In genomic region chr3:102224171-102224570, GRCh38 we compare ENCODE assay signal across 8 cellular contexts.
A peak's percentile ranks its signal among the peaks of the same experiment; 100 is the strongest.
DNase-seq lines count a peak whose midpoint lies in the region; ATAC-seq and TF ChIP-seq lines count a peak whose summit lies in the region.

No MANE protein-coding gene starts in this region.

- TF ChIP-seq CTCF in fibroblast of mammary gland (conservative IDR thresholded peaks at IDR 0.05; ENCODE audit: control insufficient read depth, insufficient read depth, low read depth, low read length) (peak; percentile 32), testis (IDR thresholded peaks at IDR 0.05) (peak in 2 of 3 experiments; percentile 11 to 13)

- no peak overlapping the region for H2BK15ac ChIP-seq in neuronal stem cell (ENCODE audit: low read length)

- no peak for TF ChIP-seq POLR2A in testis (IDR thresholded peaks at IDR 0.05)

- no peak overlapping the region for H3K9ac ChIP-seq in neuronal stem cell (ENCODE audit: low read depth, low read length, poor library complexity)

- H3K36me3 ChIP-seq in testis (ENCODE audit: low read depth, missing control alignments) (no peaks in the 10 kb centered on the region), neuronal stem cell (replicated peaks in 1 of 2; ENCODE audit: control insufficient read depth in 2 of 2, insufficient read depth in 2 of 2, low read length in 2 of 2) (no peaks in the 10 kb centered on the region)

- H3K4me3 ChIP-seq in fibroblast of mammary gland (ENCODE audit: control insufficient read depth, low read depth, low read length), result no peak overlapping the region
- no peak overlapping the region for H3K4me3 ChIP-seq in testis
- no peak overlapping the region for H3K4me3 ChIP-seq in neuronal stem cell (ENCODE audit: low read length in 2 of 2)

- intact Hi-C loops in testis (cut with DNase I; ENCODE audit: low total_unique reads), result loop anchor here (10.0 kb wide), 2 partner anchors 409 to 519 kb away; no protein-coding TSS in a partner anchor

- H3K79me1 ChIP-seq in neuronal stem cell (ENCODE audit: low read depth, low read length), result no peaks in the 10 kb centered on the region

- peaks cover 3% of the 10 kb centered on the region for H3K9me3 Mint-ChIP-seq in activated naive CD8-positive, alpha-beta T cell treated with anti-CD3 and anti-CD28 coated beads, Interleukin-2, amount 10 ng/mL, durations not matched to agents 7 days and 5 days
- peaks cover 4% of the 10 kb centered on the region for H3K9me3 Mint-ChIP-seq in activated naive CD8-positive, alpha-beta T cell treated with anti-CD3 and anti-CD28 coated beads for 36 hours

- no peak overlapping the region for H3K14ac ChIP-seq in neuronal stem cell (ENCODE audit: low read length)

- DNase-seq in activated naive CD8-positive, alpha-beta T cell treated with anti-CD3 and anti-CD28 coated beads, Interleukin-2, amount 10 ng/mL, durations not matched to agents 7 days and 5 days, result no peak
- DNase-seq in activated naive CD8-positive, alpha-beta T cell treated with anti-CD3 and anti-CD28 coated beads for 36 hours, result no peak
- DNase-seq in NOMO-1 treated with DMSO at 0.1 percent for 48 hours (lab: John Stamatoyannopoulos, UW; ENCODE audit: unreplicated experiment) (peak; percentile 34), fibroblast of mammary gland (ENCODE audit: low read depth) (peak; percentile 42), testis (no peak), neuronal stem cell (ENCODE audit: low spot score) (no peak), NCI-H1092 treated with DMSO at 0.1 percent for 48 hours (lab: John Stamatoyannopoulos, UW) (no peak)

- H2BK12ac ChIP-seq in neuronal stem cell (ENCODE audit: low read length), result no peak overlapping the region

- H2BK5ac ChIP-seq in neuronal stem cell (ENCODE audit: low read length), result no peak overlapping the region

- no peak overlapping the region for H3K4me3 Mint-ChIP-seq in activated naive CD8-positive, alpha-beta T cell treated with anti-CD3 and anti-CD28 coated beads, Interleukin-2, amount 10 ng/mL, durations not matched to agents 7 days and 5 days
- no peak overlapping the region for H3K4me3 Mint-ChIP-seq in activated naive CD8-positive, alpha-beta T cell treated with anti-CD3 and anti-CD28 coated beads for 36 hours

- no peak overlapping the region for H2BK120ac ChIP-seq in neuronal stem cell (ENCODE audit: low read depth, low read length)

- no peaks in the 10 kb centered on the region for H3K27me3 ChIP-seq in testis
- H3K27me3 ChIP-seq in neuronal stem cell (ENCODE audit: control insufficient read depth in 3 of 3, insufficient read depth in 3 of 3, low read depth in 1 of 3, low read length in 3 of 3), result no peaks in the 10 kb centered on the region

- H3K4me1 Mint-ChIP-seq in activated naive CD8-positive, alpha-beta T cell treated with anti-CD3 and anti-CD28 coated beads, Interleukin-2, amount 10 ng/mL, durations not matched to agents 7 days and 5 days, result peaks cover 24% of the 10 kb centered on the region
- H3K4me1 Mint-ChIP-seq in activated naive CD8-positive, alpha-beta T cell treated with anti-CD3 and anti-CD28 coated beads for 36 hours, result peaks cover 26% of the 10 kb centered on the region

- H3K9me3 ChIP-seq in testis (no peaks in the 10 kb centered on the region), neuronal stem cell (replicated peaks in 1 of 2; ENCODE audit: control insufficient read depth in 2 of 2, insufficient read depth in 1 of 2, low read depth in 1 of 2, low read length in 2 of 2) (no peaks in the 10 kb centered on the region)

- H4K91ac ChIP-seq in neuronal stem cell (ENCODE audit: low read depth, low read length, poor library complexity), result no peak overlapping the region

- H3K27ac ChIP-seq in testis (no peak overlapping the region), neuronal stem cell (replicated peaks; ENCODE audit: low read length) (no peak overlapping the region)

- H3K27me3 Mint-ChIP-seq in activated naive CD8-positive, alpha-beta T cell treated with anti-CD3 and anti-CD28 coated beads, Interleukin-2, amount 10 ng/mL, durations not matched to agents 7 days and 5 days, result peaks cover 4% of the 10 kb centered on the region
- H3K27me3 Mint-ChIP-seq in activated naive CD8-positive, alpha-beta T cell treated with anti-CD3 and anti-CD28 coated beads for 36 hours, result peaks cover 4% of the 10 kb centered on the region

- no peak overlapping the region for H3K4me2 ChIP-seq in neuronal stem cell (ENCODE audit: insufficient read depth, low read length, poor library complexity, severe bottlenecking)

- H2AFZ ChIP-seq in neuronal stem cell (ENCODE audit: low read length), result no peak overlapping the region

- no peak overlapping the region for H3K27ac Mint-ChIP-seq in activated naive CD8-positive, alpha-beta T cell treated with anti-CD3 and anti-CD28 coated beads, Interleukin-2, amount 10 ng/mL, durations not matched to agents 7 days and 5 days
- no peak overlapping the region for H3K27ac Mint-ChIP-seq in activated naive CD8-positive, alpha-beta T cell treated with anti-CD3 and anti-CD28 coated beads for 36 hours

- no peak overlapping the region for H3K4ac ChIP-seq in neuronal stem cell (ENCODE audit: low read length)

- 87 to 97% methylated on average over 3 of the region's 3 CpGs for WGBS in testis, 2 donors
- no CpG with 5 or more reads among the region's 3 CpGs for WGBS in neuronal stem cell (ENCODE audit: extremely low coverage in 2 of 2, insufficient read length in 2 of 2, insufficient replicate concordance in 1 of 2), 2 donors

- no peak overlapping the region for H3K23ac ChIP-seq in neuronal stem cell (ENCODE audit: low read depth, low read length, poor library complexity)

- ATAC-seq in activated naive CD8-positive, alpha-beta T cell treated with anti-CD3 and anti-CD28 coated beads, Interleukin-2, amount 10 ng/mL, durations not matched to agents 7 days and 5 days (ENCODE audit: low read depth), result peak; percentile 20
- no peak for ATAC-seq in GM18502 (IDR thresholded peaks at IDR 0.05; ENCODE audit: poor library complexity, unreplicated experiment)

- H3K4me1 ChIP-seq in testis (peaks cover 2% of the 10 kb centered on the region), neuronal stem cell (ENCODE audit: control insufficient read depth in 2 of 2, insufficient read depth in 1 of 2, low read depth in 1 of 2, low read length in 2 of 2) (no peaks in the 10 kb centered on the region)

- no peak overlapping the region for H2AK5ac ChIP-seq in neuronal stem cell (ENCODE audit: low read depth, low read length)

- peaks cover 2% of the 10 kb centered on the region for H3K36me3 Mint-ChIP-seq in activated naive CD8-positive, alpha-beta T cell treated with anti-CD3 and anti-CD28 coated beads, Interleukin-2, amount 10 ng/mL, durations not matched to agents 7 days and 5 days
- peaks cover 6% of the 10 kb centered on the region for H3K36me3 Mint-ChIP-seq in activated naive CD8-positive, alpha-beta T cell treated with anti-CD3 and anti-CD28 coated beads for 36 hours

- POLR2A ChIA-PET in activated naive CD8-positive, alpha-beta T cell treated with anti-CD3 and anti-CD28 coated beads, Interleukin-2, amount 10 ng/mL, durations not matched to agents 7 days and 5 days (lab: Charles Lee), result interaction anchor here (2.4 kb wide), 1 partner anchor 375 kb away, joined by 19 read pairs; the partner anchor contains the start of gene NFKBIZ

- no peak overlapping the region for H4K8ac ChIP-seq in neuronal stem cell (ENCODE audit: low read depth, low read length)

- no peak overlapping the region for H3K18ac ChIP-seq in neuronal stem cell (ENCODE audit: low read length)

Comparison
In these comparisons a context has a peak if more than half of its experiments do, and no peak if none do; other contexts are left out.
1. DNase-seq: peak in NOMO-1 treated with DMSO at 0.1 percent for 48 hours (single experiment) and fibroblast of mammary gland (single experiment); none in activated naive CD8-positive, alpha-beta T cell treated with anti-CD3 and anti-CD28 coated beads, Interleukin-2, amount 10 ng/mL, durations not matched to agents 7 days and 5 days (single experiment), activated naive CD8-positive, alpha-beta T cell treated with anti-CD3 and anti-CD28 coated beads for 36 hours (single experiment), testis (single experiment), neuronal stem cell (single experiment) and NCI-H1092 treated with DMSO at 0.1 percent for 48 hours (single experiment).